31 cellular contexts compared by ENCODE assay signal in genomic region chr13:113103646-113104045, GRCh38. TPM values are rescaled to one million over a fixed set of nuclear protein-coding genes. Genes with fewer than 3 reads are reported as not detected.
"Had no signal": no experiment of that assay in that cellular context is flagged by ENCODE, and none has a peak within 500 bp of the region (broad histone marks: within the 10 kb centered on the region; RNA-seq: fewer than 3 reads in every experiment).

No MANE protein-coding gene starts in this region.

- H3K36me3 ChIP-seq: SJSA1 had no signal

- H3K4me3 ChIP-seq: SJSA1 had no signal

- DNase-seq: activated CD4-positive, alpha-beta T cell treated with anti-CD3 and anti-CD28 coated beads for 1 hour; activated CD4-positive, alpha-beta T cell treated with anti-CD3 and anti-CD28 coated beads, Interleukin-2, amount 10 ng/mL, durations not matched to agents 24 days and 14 days; activated CD4-positive, alpha-beta T cell treated with anti-CD3 and anti-CD28 coated beads, Interleukin-2, amount 50 U/mL, for 48 hours; activated CD8-positive, alpha-beta memory T cell treated with anti-CD3 and anti-CD28 coated beads, Interleukin-2, amount 10 ng/mL, durations not matched to agents 7 days and 5 days; activated effector memory CD4-positive, alpha-beta T cell treated with anti-CD3 and anti-CD28 coated beads, Interleukin-2, amount 50 U/mL, for 16 hours; activated naive CD4-positive, alpha-beta T cell treated with Interleukin-2 at 50 U/mL for 16 hours; activated naive CD8-positive, alpha-beta T cell treated with anti-CD3 and anti-CD28 coated beads, Interleukin-2, amount 50 U/mL, for 24 hours; activated T-cell treated with anti-CD3 and anti-CD28 coated beads, Interleukin-2, amount 50 U/mL, for 24 hours; amygdala; Kasumi-1; KBM-7; NCI-H1105 treated with DMSO at 0.1 percent for 48 hours; NCI-H146; NCI-H187 treated with DMSO at 0.1 percent for 48 hours; NCI-H2081 treated with DMSO at 0.1 percent for 48 hours; NCI-H2171; NCI-H2227 treated with DMSO at 0.1 percent for 48 hours; NCI-H446 treated with DMSO at 0.1 percent for 48 hours; NCI-H748 treated with DMSO at 0.1 percent for 48 hours; NK-92 treated with Interleukin-12 subunit alpha and Interleukin-12 subunit beta, amount 100 ng/mL, for 24 hours; OCI-M1; RPMI8226; SHP77 had no signal

- ATAC-seq: activated CD8-positive, alpha-beta memory T cell treated with anti-CD3 and anti-CD28 coated beads, Interleukin-2, amount 10 ng/mL, durations not matched to agents 7 days and 5 days; activated naive CD4-positive, alpha-beta T cell treated with anti-CD3 and anti-CD28 coated beads, Interleukin-2, amount 50 U/mL, for 72 hours; activated naive CD8-positive, alpha-beta T cell treated with anti-CD3 and anti-CD28 coated beads, Interleukin-2, amount 50 U/mL, for 24 hours; Panc1; SK-N-SH treated with all-trans-retinoic acid at 6 μM for 48 hours; WTC11 had no signal

- H3K9me3 ChIP-seq: SJSA1 had no signal

- H3K27ac ChIP-seq: SJSA1 had no signal

- H3K4me1 ChIP-seq: SJSA1 had no signal

RNA-seq across cellular contexts. Expression of gene F7, which starts 1.9 kb away (rescaled TPM):
- total RNA-seq: activated CD4-positive, alpha-beta T cell treated with anti-CD3 and anti-CD28 coated beads, Interleukin-2, amount 10 ng/mL, durations not matched to agents 24 days and 14 days; activated CD8-positive, alpha-beta memory T cell treated with anti-CD3 and anti-CD28 coated beads, Interleukin-2, amount 10 ng/mL, durations not matched to agents 7 days and 5 days; activated naive CD4-positive, alpha-beta T cell treated with anti-CD3 and anti-CD28 coated beads, Interleukin-2, amount 50 U/mL, for 72 hours; activated T-helper 1 cell treated with anti-CD3 and anti-CD28 coated beads, Interleukin-12 subunit alpha, Interleukin-12 subunit beta, Interleukin-2, Interleukin-4 antibody, amounts not matched to agents 30 ng/mL and 10 ng/mL and 1 ng/mL, durations not matched to agents 14 hours and 24 hours and 36 hours; astrocyte; SJSA1 had no signal

RNA-seq across cellular contexts. Expression of gene F10, which starts 19.0 kb away (rescaled TPM):
- total RNA-seq: activated CD4-positive, alpha-beta T cell treated with anti-CD3 and anti-CD28 coated beads, Interleukin-2, amount 10 ng/mL, durations not matched to agents 24 days and 14 days; activated CD8-positive, alpha-beta memory T cell treated with anti-CD3 and anti-CD28 coated beads, Interleukin-2, amount 10 ng/mL, durations not matched to agents 7 days and 5 days; activated naive CD4-positive, alpha-beta T cell treated with anti-CD3 and anti-CD28 coated beads, Interleukin-2, amount 50 U/mL, for 72 hours; activated T-helper 1 cell treated with anti-CD3 and anti-CD28 coated beads, Interleukin-12 subunit alpha, Interleukin-12 subunit beta, Interleukin-2, Interleukin-4 antibody, amounts not matched to agents 30 ng/mL and 10 ng/mL and 1 ng/mL, durations not matched to agents 14 hours and 24 hours and 36 hours had no signal

RNA-seq across cellular contexts. Expression of gene PROZ, which starts 54.8 kb away (rescaled TPM):
- total RNA-seq: activated CD4-positive, alpha-beta T cell treated with anti-CD3 and anti-CD28 coated beads, Interleukin-2, amount 10 ng/mL, durations not matched to agents 24 days and 14 days; activated CD8-positive, alpha-beta memory T cell treated with anti-CD3 and anti-CD28 coated beads, Interleukin-2, amount 10 ng/mL, durations not matched to agents 7 days and 5 days; activated T-helper 1 cell treated with anti-CD3 and anti-CD28 coated beads, Interleukin-12 subunit alpha, Interleukin-12 subunit beta, Interleukin-2, Interleukin-4 antibody, amounts not matched to agents 30 ng/mL and 10 ng/mL and 1 ng/mL, durations not matched to agents 14 hours and 24 hours and 36 hours; astrocyte; IMR-90; SJSA1; WTC11 had no signal
- polyA plus RNA-seq: IMR-90 had no signal
